ENCODE assay signal across 13 cellular contexts in genomic region chr4:82358773-82359324, GRCh38. TPM values are rescaled to one million over a fixed set of nuclear protein-coding genes. Genes with fewer than 3 reads are reported as not detected.
DNase-seq lines count a peak whose midpoint lies in the region; ATAC-seq and TF ChIP-seq lines count a peak whose summit lies in the region.
"Had no signal": no experiment of that assay in that cellular context is flagged by ENCODE, and none has a peak within 500 bp of the region (broad histone marks: within the 10 kb centered on the region; RNA-seq: fewer than 3 reads in every experiment).

No MANE protein-coding gene starts in this region.

- H3K4me1 ChIP-seq in cardiac muscle cell (ENCODE audit: low read depth) (peaks cover 38% of the 10 kb centered on the region), upper lobe of left lung (peaks cover 34 to 64% (median 48%) of the 10 kb centered on the region in 4 donors), GM23248 (ENCODE audit: insufficient read depth) (peaks cover 10% of the 10 kb centered on the region)

- no peak overlapping the region for H2AFZ ChIP-seq in GM23248

- ATAC-seq in upper lobe of left lung (ENCODE audit: low FRiP score in 2 of 2), result no peak

- no peaks in the 10 kb centered on the region for H3K9me2 ChIP-seq in GM23248 (ENCODE audit: insufficient read depth)

- H4K20me1 ChIP-seq in GM23248 (ENCODE audit: insufficient read depth), result peaks cover 19% of the 10 kb centered on the region

- in situ Hi-C loops in GM23248 (cut with MboI), result no loop called here

- TF ChIP-seq POLR2A in upper lobe of left lung (IDR thresholded peaks at IDR 0.05), result no peak

- H3K4me3 ChIP-seq in cardiac muscle cell, result no peak overlapping the region
- no peak overlapping the region for H3K4me3 ChIP-seq in SK-N-MC
- no peak overlapping the region for H3K4me3 ChIP-seq in fibroblast of villous mesenchyme (ENCODE audit: low read depth, low read length)
- H3K4me3 ChIP-seq in upper lobe of left lung, result no peak overlapping the region
- H3K4me3 ChIP-seq in GM23248, result no peak overlapping the region
- H3K4me3 ChIP-seq: lung, SJCRH30 had no signal

- intact Hi-C loops in cardiac septum (cut with DNase I), result no loop called here

- no peak overlapping the region for H3K4me2 ChIP-seq in GM23248 (ENCODE audit: unreplicated experiment)

- peaks cover 100% of the 10 kb centered on the region for H3K79me2 ChIP-seq in GM23248 (ENCODE audit: insufficient read depth)

- no peaks in the 10 kb centered on the region for H3K27me3 ChIP-seq in cardiac muscle cell
- no peaks in the 10 kb centered on the region for H3K27me3 ChIP-seq in upper lobe of left lung
- no peaks in the 10 kb centered on the region for H3K27me3 ChIP-seq in GM23248 (replicated peaks; ENCODE audit: insufficient read depth)
- H3K27me3 ChIP-seq: SJCRH30 had no signal

- DNase-seq in cardiac muscle cell (ENCODE audit: low read depth in 1 of 2, low spot score in 1 of 2) (no peak), cardiac septum (ENCODE audit: low spot score) (no peak), SK-N-MC (ENCODE audit: low read depth, low spot score) (no peak), fibroblast of villous mesenchyme (ENCODE audit: low read depth) (peak; percentile 16), upper lobe of left lung (no peak), GM23248 (no peak), DMS114 treated with DMSO at 0.1 percent for 48 hours (lab: John Stamatoyannopoulos, UW; ENCODE audit: unreplicated experiment) (no peak), germinal center (ENCODE audit: low spot score) (no peak)
- DNase-seq: activated CD4-positive, alpha-beta T cell treated with anti-CD3 and anti-CD28 coated beads for 1 hour; NCI-H748 treated with DMSO at 0.1 percent for 48 hours; SJCRH30; stimulated activated CD4-positive, alpha-beta T cell treated with anti-CD3 and anti-CD28 coated beads, Interleukin-1b, Interleukin-23, amount 100 ng/mL, for 48 hours had no signal

- H3K27ac ChIP-seq in cardiac muscle cell (peak overlapping the region; percentile 87), SK-N-MC (peak overlapping the region; percentile 51), upper lobe of left lung (peak overlapping the region in 3 of 4 donors; percentile 0 to 59 (median 1)), GM23248 (no peak overlapping the region)
- H3K27ac ChIP-seq: SJCRH30 had no signal

- TF ChIP-seq CTCF in cardiac muscle cell (IDR thresholded peaks at IDR 0.05; ENCODE audit: low read depth, low read length) (no peak), fibroblast of villous mesenchyme (IDR thresholded peaks at IDR 0.05; ENCODE audit: insufficient read depth, low read depth, low read length) (no peak), upper lobe of left lung (IDR thresholded peaks at IDR 0.05) (no peak)

- no peak overlapping the region for H3K9ac ChIP-seq in SK-N-MC (ENCODE audit: insufficient read length)
- no peak overlapping the region for H3K9ac ChIP-seq in GM23248

- H3K36me3 ChIP-seq in cardiac muscle cell, result peaks cover 48% of the 10 kb centered on the region
- H3K36me3 ChIP-seq in SK-N-MC (ENCODE audit: insufficient read depth, low read length), result peaks cover 74% of the 10 kb centered on the region
- peaks cover 11 to 44% (median 29%) of the 10 kb centered on the region in 4 donors for H3K36me3 ChIP-seq in upper lobe of left lung
- peaks cover 55% of the 10 kb centered on the region for H3K36me3 ChIP-seq in GM23248 (ENCODE audit: low read depth)

- H3K9me3 ChIP-seq in cardiac muscle cell (ENCODE audit: low read depth), result no peaks in the 10 kb centered on the region
- H3K9me3 ChIP-seq in SK-N-MC (ENCODE audit: low read depth, low read length), result no peaks in the 10 kb centered on the region
- H3K9me3 ChIP-seq in upper lobe of left lung, result no peaks in the 10 kb centered on the region
- no peaks in the 10 kb centered on the region for H3K9me3 ChIP-seq in GM23248 (ENCODE audit: low read depth)
- H3K9me3 ChIP-seq: SJCRH30 had no signal

- no peak for TF ChIP-seq EP300 in upper lobe of left lung (IDR thresholded peaks at IDR 0.05)

- H3F3A ChIP-seq in GM23248 (ENCODE audit: insufficient read depth), result peaks cover 18% of the 10 kb centered on the region

RNA-seq across cellular contexts. Expression of gene HNRNPD, which starts 14.9 kb away (rescaled TPM):
- 73.2 and 175 TPM in 2 replicates for total RNA-seq in cardiac muscle cell
- 348 and 451 TPM in 2 replicates for polyA plus RNA-seq in cardiac muscle cell
- 110 TPM for total RNA-seq in cardiac septum
- 25.0 and 27.1 TPM in 2 replicates for total RNA-seq in fibroblast of villous mesenchyme
- 100 to 1,000 TPM in 5 of 6 donors, 10 to 100 TPM in 1; 75.9 to 182 (median 135) TPM for total RNA-seq in upper lobe of left lung
- 19.5 and 31.2 TPM in 2 replicates for total RNA-seq in GM23248 (2014; rRNA removed; shearing (Covaris generic))
- polyA plus RNA-seq in GM23248 (2016; fragmentation: Nextera tagmentation; extraction: Ambion mirVana), result 115 and 118 TPM in 2 replicates
